In the genomic region with DNA sequence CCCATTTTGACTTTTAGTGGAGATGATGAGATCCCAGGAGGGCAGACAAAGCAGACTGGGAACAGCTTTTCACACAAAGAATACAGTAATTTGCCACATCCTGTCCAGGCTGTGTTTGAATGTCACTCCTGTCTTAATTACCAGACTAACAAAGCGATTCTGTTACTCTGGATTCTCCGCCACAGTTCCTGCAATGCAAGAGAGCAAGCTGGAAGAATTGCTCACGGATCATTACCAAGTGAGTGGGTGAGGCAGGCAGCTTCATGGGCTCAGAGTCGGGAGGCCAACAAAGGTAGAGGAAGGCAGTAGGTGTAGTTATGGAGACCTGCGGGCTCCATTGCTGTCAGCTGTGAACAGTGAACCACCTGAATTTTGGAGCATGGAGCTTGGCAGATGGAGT, we compare ENCODE assay signal across 1 cellular context.
TF ChIP-seq lines count a peak whose summit lies in the region.

No MANE protein-coding gene starts in this region.

TF ChIP-seq in GM23338, 12 proteins besides CTCF, POLR2A, EP300 and RAD21 (continued from another document):
- TF ChIP-seq, protein P1, sequence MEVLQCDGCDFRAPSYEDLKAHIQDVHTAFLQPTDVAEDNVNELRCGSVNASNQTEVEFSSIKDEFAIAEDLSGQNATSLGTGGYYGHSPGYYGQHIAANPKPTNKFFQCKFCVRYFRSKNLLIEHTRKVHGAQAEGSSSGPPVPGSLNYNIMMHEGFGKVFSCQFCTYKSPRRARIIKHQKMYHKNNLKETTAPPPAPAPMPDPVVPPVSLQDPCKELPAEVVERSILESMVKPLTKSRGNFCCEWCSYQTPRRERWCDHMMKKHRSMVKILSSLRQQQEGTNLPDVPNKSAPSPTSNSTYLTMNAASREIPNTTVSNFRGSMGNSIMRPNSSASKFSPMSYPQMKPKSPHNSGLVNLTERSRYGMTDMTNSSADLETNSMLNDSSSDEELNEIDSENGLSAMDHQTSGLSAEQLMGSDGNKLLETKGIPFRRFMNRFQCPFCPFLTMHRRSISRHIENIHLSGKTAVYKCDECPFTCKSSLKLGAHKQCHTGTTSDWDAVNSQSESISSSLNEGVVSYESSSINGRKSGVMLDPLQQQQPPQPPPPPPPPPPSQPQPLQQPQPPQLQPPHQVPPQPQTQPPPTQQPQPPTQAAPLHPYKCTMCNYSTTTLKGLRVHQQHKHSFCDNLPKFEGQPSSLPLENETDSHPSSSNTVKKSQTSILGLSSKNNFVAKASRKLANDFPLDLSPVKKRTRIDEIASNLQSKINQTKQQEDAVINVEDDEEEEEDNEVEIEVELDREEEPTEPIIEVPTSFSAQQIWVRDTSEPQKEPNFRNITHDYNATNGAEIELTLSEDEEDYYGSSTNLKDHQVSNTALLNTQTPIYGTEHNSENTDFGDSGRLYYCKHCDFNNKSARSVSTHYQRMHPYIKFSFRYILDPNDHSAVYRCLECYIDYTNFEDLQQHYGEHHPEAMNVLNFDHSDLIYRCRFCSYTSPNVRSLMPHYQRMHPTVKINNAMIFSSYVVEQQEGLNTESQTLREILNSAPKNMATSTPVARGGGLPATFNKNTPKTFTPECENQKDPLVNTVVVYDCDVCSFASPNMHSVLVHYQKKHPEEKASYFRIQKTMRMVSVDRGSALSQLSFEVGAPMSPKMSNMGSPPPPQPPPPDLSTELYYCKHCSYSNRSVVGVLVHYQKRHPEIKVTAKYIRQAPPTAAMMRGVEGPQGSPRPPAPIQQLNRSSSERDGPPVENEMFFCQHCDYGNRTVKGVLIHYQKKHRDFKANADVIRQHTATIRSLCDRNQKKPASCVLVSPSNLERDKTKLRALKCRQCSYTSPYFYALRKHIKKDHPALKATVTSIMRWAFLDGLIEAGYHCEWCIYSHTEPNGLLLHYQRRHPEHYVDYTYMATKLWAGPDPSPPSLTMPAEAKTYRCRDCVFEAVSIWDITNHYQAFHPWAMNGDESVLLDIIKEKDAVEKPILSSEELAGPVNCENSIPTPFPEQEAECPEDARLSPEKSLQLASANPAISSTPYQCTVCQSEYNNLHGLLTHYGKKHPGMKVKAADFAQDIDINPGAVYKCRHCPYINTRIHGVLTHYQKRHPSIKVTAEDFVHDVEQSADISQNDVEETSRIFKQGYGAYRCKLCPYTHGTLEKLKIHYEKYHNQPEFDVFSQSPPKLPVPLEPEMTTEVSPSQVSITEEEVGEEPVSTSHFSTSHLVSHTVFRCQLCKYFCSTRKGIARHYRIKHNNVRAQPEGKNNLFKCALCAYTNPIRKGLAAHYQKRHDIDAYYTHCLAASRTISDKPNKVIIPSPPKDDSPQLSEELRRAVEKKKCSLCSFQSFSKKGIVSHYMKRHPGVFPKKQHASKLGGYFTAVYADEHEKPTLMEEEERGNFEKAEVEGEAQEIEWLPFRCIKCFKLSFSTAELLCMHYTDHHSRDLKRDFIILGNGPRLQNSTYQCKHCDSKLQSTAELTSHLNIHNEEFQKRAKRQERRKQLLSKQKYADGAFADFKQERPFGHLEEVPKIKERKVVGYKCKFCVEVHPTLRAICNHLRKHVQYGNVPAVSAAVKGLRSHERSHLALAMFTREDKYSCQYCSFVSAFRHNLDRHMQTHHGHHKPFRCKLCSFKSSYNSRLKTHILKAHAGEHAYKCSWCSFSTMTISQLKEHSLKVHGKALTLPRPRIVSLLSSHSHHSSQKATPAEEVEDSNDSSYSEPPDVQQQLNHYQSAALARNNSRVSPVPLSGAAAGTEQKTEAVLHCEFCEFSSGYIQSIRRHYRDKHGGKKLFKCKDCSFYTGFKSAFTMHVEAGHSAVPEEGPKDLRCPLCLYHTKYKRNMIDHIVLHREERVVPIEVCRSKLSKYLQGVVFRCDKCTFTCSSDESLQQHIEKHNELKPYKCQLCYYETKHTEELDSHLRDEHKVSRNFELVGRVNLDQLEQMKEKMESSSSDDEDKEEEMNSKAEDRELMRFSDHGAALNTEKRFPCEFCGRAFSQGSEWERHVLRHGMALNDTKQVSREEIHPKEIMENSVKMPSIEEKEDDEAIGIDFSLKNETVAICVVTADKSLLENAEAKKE (CRISPR knock-in tag; IDR thresholded peaks at IDR 0.05): no peak
- TF ChIP-seq STAT1 (IDR thresholded peaks at IDR 0.05; ENCODE audit: unreplicated experiment) (no peak), POLR2AphosphoS5 (IDR thresholded peaks at IDR 0.05; ENCODE audit: low read depth) (no peak), EZH2phosphoT487 (IDR thresholded peaks at IDR 0.05; ENCODE audit: unreplicated experiment) (no peak), JUNB (IDR thresholded peaks at IDR 0.05; ENCODE audit: unreplicated experiment) (no peak), EZH2 (IDR thresholded peaks at IDR 0.05; ENCODE audit: low read depth, unreplicated experiment) (no peak)
TF ChIP-seq in GM23338: peak in this region for 0.
